ENCODE assay signal across 31 cellular contexts in the genomic region with DNA sequence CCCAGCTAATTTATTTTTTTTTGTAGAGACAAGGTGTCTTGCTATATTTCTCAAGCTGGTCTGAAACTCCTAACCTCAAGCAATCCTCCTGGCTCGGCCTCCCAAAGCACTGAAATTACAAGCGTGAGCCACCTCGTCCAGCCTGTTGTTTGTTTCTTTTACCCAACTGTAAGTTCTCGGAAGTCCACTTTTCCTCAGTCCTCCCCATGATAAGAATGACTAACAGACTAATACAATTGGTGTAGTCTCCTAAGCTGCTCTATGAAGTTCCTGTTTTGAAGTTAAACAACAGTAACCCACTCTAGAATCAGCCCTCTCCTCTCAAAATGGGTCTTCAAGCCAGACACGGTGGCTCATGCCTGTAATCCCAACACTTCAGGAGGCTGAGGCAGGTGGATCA. TPM values are rescaled to one million over a fixed set of nuclear protein-coding genes. Genes with fewer than 3 reads are reported as not detected.
"Had no signal": no experiment of that assay in that cellular context is flagged by ENCODE, and none has a peak within 500 bp of the region (broad histone marks: within the 10 kb centered on the region; RNA-seq: fewer than 3 reads in every experiment).

No MANE protein-coding gene starts in this region.

- H3K27ac Mint-ChIP-seq: activated CD4-positive, alpha-beta memory T cell treated with anti-CD3 and anti-CD28 coated beads for 36 hours; activated CD4-positive, alpha-beta T cell treated with anti-CD3 and anti-CD28 coated beads, Interleukin-2, amount 10 ng/mL, durations not matched to agents 24 days and 14 days; activated T-cell treated with anti-CD3 and anti-CD28 coated beads, Interleukin-2, amount 50 U/mL, for 72 hours; mesothelial cell of epicardium; stimulated activated naive B cell treated with anti-CD40 and anti-IgM and Interleukin-4, amounts not matched to agents 10 μg/mL and 1 μg/mL and 100 μg/mL, for 72 hours; T-helper 2 cell treated with Interferon-gamma antibody and Interleukin-4, amounts not matched to agents 5 μg/mL and 100 μg/mL, for 36 hours had no signal

- H3K4me3 ChIP-seq: gastrocnemius medialis, pancreas, prostate gland, sigmoid colon, stomach, tibial nerve had no signal

- H3K27me3 Mint-ChIP-seq: activated CD4-positive, alpha-beta memory T cell treated with anti-CD3 and anti-CD28 coated beads for 36 hours; activated CD4-positive, alpha-beta T cell treated with anti-CD3 and anti-CD28 coated beads, Interleukin-2, amount 10 ng/mL, durations not matched to agents 24 days and 14 days; naive B cell; stimulated activated naive B cell treated with anti-CD40 and anti-IgM and Interleukin-4, amounts not matched to agents 10 μg/mL and 1 μg/mL and 100 μg/mL, for 72 hours; T-cell had no signal

- H3K4me1 Mint-ChIP-seq: mesothelial cell of epicardium had no signal

- H3K27ac ChIP-seq: gastrocnemius medialis, pancreas, prostate gland, sigmoid colon, stomach, tibial nerve had no signal

- ATAC-seq: activated T-cell treated with anti-CD3 and anti-CD28 coated beads, Interleukin-2, amount 50 U/mL, for 72 hours; gastrocnemius medialis; left ventricle myocardium superior; pancreas; stimulated activated naive B cell treated with anti-CD40 and anti-IgM and Interleukin-4, amounts not matched to agents 10 μg/mL and 1 μg/mL and 100 μg/mL, for 72 hours; T-cell had no signal

- H3K4me1 ChIP-seq: pancreas, prostate gland had no signal

- H3K27me3 ChIP-seq: gastrocnemius medialis, pancreas, sigmoid colon, stomach, tibial nerve had no signal

- H3K4me3 Mint-ChIP-seq: activated CD4-positive, alpha-beta memory T cell treated with anti-CD3 and anti-CD28 coated beads for 36 hours; activated CD4-positive, alpha-beta T cell treated with anti-CD3 and anti-CD28 coated beads, Interleukin-2, amount 10 ng/mL, durations not matched to agents 24 days and 14 days; activated T-cell treated with anti-CD3 and anti-CD28 coated beads, Interleukin-2, amount 50 U/mL, for 72 hours; mesothelial cell of epicardium; naive B cell; stimulated activated naive B cell treated with anti-CD40 and anti-IgM and Interleukin-4, amounts not matched to agents 10 μg/mL and 1 μg/mL and 100 μg/mL, for 72 hours; T-cell; T-helper 2 cell treated with Interferon-gamma antibody and Interleukin-4, amounts not matched to agents 5 μg/mL and 100 μg/mL, for 36 hours had no signal

- DNase-seq: activated CD4-positive, alpha-beta memory T cell treated with anti-CD3 and anti-CD28 coated beads for 36 hours; activated CD4-positive, alpha-beta T cell treated with anti-CD3 and anti-CD28 coated beads, Interleukin-2, amount 10 ng/mL, durations not matched to agents 24 days and 14 days; activated CD4-positive, CD25-positive, alpha-beta regulatory T cell treated with anti-CD3 and anti-CD28 coated beads, Interleukin-2, amount 50 U/mL, for 72 hours; activated effector memory CD4-positive, alpha-beta T cell treated with Interleukin-2 at 50 U/mL for 16 hours; activated naive CD4-positive, alpha-beta T cell treated with Interleukin-2 at 50 U/mL for 16 hours; activated T-cell treated with anti-CD3 and anti-CD28 coated beads, Interleukin-2, amount 50 U/mL, for 72 hours; amygdala; caudate nucleus; effector CD8-positive, alpha-beta T cell; gastrocnemius medialis; glutamatergic neuron; left ventricle myocardium superior; naive B cell; nucleus accumbens; pancreas; sigmoid colon; small intestine; stimulated activated CD4-positive, alpha-beta T cell treated with anti-CD3 and anti-CD28 coated beads, Interleukin-1b, Interleukin-23, amount 100 ng/mL, for 48 hours; stimulated activated CD4-positive, alpha-beta T cell treated with anti-CD3 and anti-CD28 coated beads, Interleukin-4, amount 100 ng/mL, for 4 hours; stimulated activated CD8-positive, alpha-beta memory T cell treated with anti-CD3 and anti-CD28 coated beads, Interleukin-4, amount 100 ng/mL, for 48 hours; stimulated activated naive B cell treated with anti-CD40 and anti-IgM and Interleukin-4, amounts not matched to agents 10 μg/mL and 1 μg/mL and 100 μg/mL, for 72 hours; stomach; T-cell had no signal

- H3K9me3 ChIP-seq: gastrocnemius medialis, pancreas, prostate gland, sigmoid colon, stomach, tibial nerve had no signal

- H3K9me3 Mint-ChIP-seq: activated CD4-positive, alpha-beta memory T cell treated with anti-CD3 and anti-CD28 coated beads for 36 hours; activated CD4-positive, alpha-beta T cell treated with anti-CD3 and anti-CD28 coated beads, Interleukin-2, amount 10 ng/mL, durations not matched to agents 24 days and 14 days; activated T-cell treated with anti-CD3 and anti-CD28 coated beads, Interleukin-2, amount 50 U/mL, for 72 hours; mesothelial cell of epicardium; naive B cell; stimulated activated naive B cell treated with anti-CD40 and anti-IgM and Interleukin-4, amounts not matched to agents 10 μg/mL and 1 μg/mL and 100 μg/mL, for 72 hours; T-cell; T-helper 2 cell treated with Interferon-gamma antibody and Interleukin-4, amounts not matched to agents 5 μg/mL and 100 μg/mL, for 36 hours had no signal

RNA-seq across cellular contexts. Expression of gene HIGD1C, which starts 36.5 kb away (rescaled TPM):
- total RNA-seq: activated CD4-positive, alpha-beta memory T cell treated with anti-CD3 and anti-CD28 coated beads for 36 hours; activated CD4-positive, alpha-beta T cell treated with anti-CD3 and anti-CD28 coated beads, Interleukin-2, amount 10 ng/mL, durations not matched to agents 24 days and 14 days; activated T-cell treated with anti-CD3 and anti-CD28 coated beads, Interleukin-2, amount 50 U/mL, for 72 hours; epithelial cell of proximal tubule; gastrocnemius medialis; left ventricle myocardium superior; lung microvascular endothelial cell; mesothelial cell of epicardium; pancreas; prostate gland; sigmoid colon; stomach; T-cell; tibial nerve; urinary bladder had no signal
- polyA plus RNA-seq: neural cell, pancreas, sigmoid colon, small intestine, stomach, urinary bladder had no signal
